2 cellular contexts compared by ENCODE assay signal in genomic region chr16:19118938-19119431, GRCh38.
TF ChIP-seq lines count a peak whose summit lies in the region.

No MANE protein-coding gene starts in this region.

TF ChIP-seq in HCT116, 20 proteins besides CTCF, POLR2A, EP300 and RAD21:
- peak; percentile 63; the same call in 1 of the 2 replicates for TF ChIP-seq CBX3 (IDR thresholded peaks at IDR 0.05; ENCODE audit: low read depth)
- peak; percentile 77 for TF ChIP-seq FOSL1 (IDR thresholded peaks at IDR 0.05; ENCODE audit: low read depth)
- TF ChIP-seq CEBPB (IDR thresholded peaks at IDR 0.05; ENCODE audit: low read depth): peak; percentile 26; the same call in 1 of the 2 replicates
- peak; percentile 76 for TF ChIP-seq JUND (IDR thresholded peaks at IDR 0.05)
- no peak for TF ChIP-seq ZNF274 (IDR thresholded peaks at IDR 0.05; ENCODE audit: low read depth, low read length)
- TF ChIP-seq SIN3A (IDR thresholded peaks at IDR 0.05; ENCODE audit: low read depth): peak; percentile 47; the same call in 1 of the 2 replicates
- TF ChIP-seq EGR1 (IDR thresholded peaks at IDR 0.05; ENCODE audit: low read depth): peak; percentile 27; the same call in 1 of the 2 replicates
- no peak for TF ChIP-seq ATF3 (IDR thresholded peaks at IDR 0.05)
- peak; percentile 71 for TF ChIP-seq SP1 (IDR thresholded peaks at IDR 0.05; ENCODE audit: low read depth)
- TF ChIP-seq ZBTB33 (IDR thresholded peaks at IDR 0.05; ENCODE audit: extremely low read depth, insufficient replicate concordance, low read length): no peak

TF ChIP-seq in endothelial cell of umbilical vein, 7 proteins besides CTCF, POLR2A, EP300 and RAD21:
- TF ChIP-seq FOS (IDR thresholded peaks at IDR 0.05; ENCODE audit: borderline replicate concordance, insufficient read depth, low read length): peak; percentile 84
- TF ChIP-seq JUN (IDR thresholded peaks at IDR 0.05; ENCODE audit: borderline replicate concordance, insufficient read depth, insufficient read length, low read depth): peak; percentile 54
- TF ChIP-seq GATA2 (IDR thresholded peaks at IDR 0.05; ENCODE audit: insufficient read depth, insufficient read length, low read depth, low read length): no peak
